Comparison of ENCODE assay signal across 2 cellular contexts in the genomic region with DNA sequence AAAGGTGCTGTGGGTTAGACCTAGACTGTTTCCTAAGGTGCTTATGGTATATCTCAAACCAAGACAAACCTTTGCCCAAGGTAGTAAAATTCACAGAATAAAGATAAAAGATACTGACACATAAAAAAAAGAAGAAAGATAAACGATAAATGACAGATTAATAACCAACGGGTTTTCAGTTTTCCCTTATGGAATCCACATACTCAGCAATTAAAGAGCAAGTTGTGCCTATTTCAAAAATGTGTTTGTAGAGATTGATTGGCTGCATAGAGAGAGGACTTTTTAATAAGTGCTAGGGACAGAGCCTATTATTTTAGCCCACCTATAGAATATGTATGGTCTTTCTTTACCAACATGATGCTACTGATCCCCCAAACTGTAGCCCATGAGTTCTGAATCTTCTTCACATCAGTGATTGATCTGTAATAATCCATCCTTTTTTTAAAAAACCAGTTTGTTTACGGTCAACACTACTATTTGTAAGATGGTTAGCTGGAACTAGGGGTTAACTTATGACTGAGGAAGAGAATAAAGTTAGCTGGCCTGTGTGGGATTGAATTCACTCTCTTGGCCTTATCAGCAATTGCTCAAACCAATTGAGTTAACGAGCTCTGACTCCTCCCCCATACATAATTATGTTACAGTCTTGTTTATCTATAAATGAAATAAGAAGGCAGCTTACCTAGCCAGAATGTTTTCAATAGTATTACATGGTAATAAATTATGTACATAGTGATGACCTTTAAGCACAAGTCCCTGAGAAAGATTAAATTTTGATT.
TF ChIP-seq lines count a peak whose summit lies in the region.

No MANE protein-coding gene starts in this region.

TF ChIP-seq in WTC11, 78 proteins besides CTCF, POLR2A, EP300 and RAD21 (continued from another document):
- no peak for TF ChIP-seq FOXJ3 (CRISPR knock-in tag; IDR thresholded peaks at IDR 0.05; ENCODE audit: borderline replicate concordance)
- TF ChIP-seq NFE2L1 (CRISPR knock-in tag; IDR thresholded peaks at IDR 0.05) = no peak
TF ChIP-seq in WTC11: peak in this region for 1.

TF ChIP-seq in HepG2, 621 proteins besides CTCF, POLR2A, EP300 and RAD21 (continued from another document):
- TF ChIP-seq, protein P1, sequence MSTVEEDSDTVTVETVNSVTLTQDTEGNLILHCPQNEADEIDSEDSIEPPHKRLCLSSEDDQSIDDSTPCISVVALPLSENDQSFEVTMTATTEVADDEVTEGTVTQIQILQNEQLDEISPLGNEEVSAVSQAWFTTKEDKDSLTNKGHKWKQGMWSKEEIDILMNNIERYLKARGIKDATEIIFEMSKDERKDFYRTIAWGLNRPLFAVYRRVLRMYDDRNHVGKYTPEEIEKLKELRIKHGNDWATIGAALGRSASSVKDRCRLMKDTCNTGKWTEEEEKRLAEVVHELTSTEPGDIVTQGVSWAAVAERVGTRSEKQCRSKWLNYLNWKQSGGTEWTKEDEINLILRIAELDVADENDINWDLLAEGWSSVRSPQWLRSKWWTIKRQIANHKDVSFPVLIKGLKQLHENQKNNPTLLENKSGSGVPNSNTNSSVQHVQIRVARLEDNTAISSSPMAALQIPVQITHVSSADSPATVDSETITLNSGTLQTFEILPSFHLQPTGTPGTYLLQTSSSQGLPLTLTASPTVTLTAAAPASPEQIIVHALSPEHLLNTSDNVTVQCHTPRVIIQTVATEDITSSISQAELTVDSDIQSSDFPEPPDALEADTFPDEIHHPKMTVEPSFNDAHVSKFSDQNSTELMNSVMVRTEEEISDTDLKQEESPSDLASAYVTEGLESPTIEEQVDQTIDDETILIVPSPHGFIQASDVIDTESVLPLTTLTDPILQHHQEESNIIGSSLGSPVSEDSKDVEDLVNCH (CRISPR knock-in tag; IDR thresholded peaks at IDR 0.05) = no peak
- TF ChIP-seq, protein P2, sequence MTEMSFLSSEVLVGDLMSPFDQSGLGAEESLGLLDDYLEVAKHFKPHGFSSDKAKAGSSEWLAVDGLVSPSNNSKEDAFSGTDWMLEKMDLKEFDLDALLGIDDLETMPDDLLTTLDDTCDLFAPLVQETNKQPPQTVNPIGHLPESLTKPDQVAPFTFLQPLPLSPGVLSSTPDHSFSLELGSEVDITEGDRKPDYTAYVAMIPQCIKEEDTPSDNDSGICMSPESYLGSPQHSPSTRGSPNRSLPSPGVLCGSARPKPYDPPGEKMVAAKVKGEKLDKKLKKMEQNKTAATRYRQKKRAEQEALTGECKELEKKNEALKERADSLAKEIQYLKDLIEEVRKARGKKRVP (CRISPR knock-in tag; IDR thresholded peaks at IDR 0.05) = 0 out of 4 replicates have a peak, but pooled peaks of 1 of the 2 experiments have one; percentile 15
- TF ChIP-seq MAFF (IDR thresholded peaks at IDR 0.05; ENCODE audit: low read depth, low read length) = peak; percentile 76
